In the genomic region with DNA sequence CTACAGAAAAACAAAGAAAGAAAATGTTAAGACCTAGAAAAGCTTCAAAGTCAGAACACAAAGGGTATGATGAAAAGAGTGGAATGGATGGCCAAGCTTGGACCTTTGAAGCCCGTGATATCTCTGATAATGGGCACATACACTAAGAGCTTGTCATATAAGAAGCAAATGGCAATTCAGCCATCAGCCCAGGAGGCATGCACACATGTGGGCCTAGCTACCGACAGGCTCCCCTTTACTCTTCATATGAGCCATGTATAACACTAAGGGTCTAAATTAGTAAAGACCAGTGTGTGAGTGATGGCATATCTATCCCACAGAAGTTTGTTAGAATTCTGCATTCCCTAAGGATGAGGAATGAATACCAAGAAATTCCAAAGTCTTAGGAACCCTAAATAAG, we compare ENCODE assay signal across 17 cellular contexts. TPM values are rescaled to one million over a fixed set of nuclear protein-coding genes. Genes with fewer than 3 reads are reported as not detected.
DNase-seq lines count a peak whose midpoint lies in the region; ATAC-seq and TF ChIP-seq lines count a peak whose summit lies in the region.
"Had no signal": no experiment of that assay in that cellular context is flagged by ENCODE, and none has a peak within 500 bp of the region (broad histone marks: within the 10 kb centered on the region; RNA-seq: fewer than 3 reads in every experiment).

No MANE protein-coding gene starts in this region.

- intact Hi-C loops in right cardiac atrium (cut with DNase I) = no loop called here

- H3K4me1 ChIP-seq in cardiac muscle cell (ENCODE audit: low read depth) (peaks cover 26% of the 10 kb centered on the region), right cardiac atrium (ENCODE audit: control insufficient read depth, insufficient read depth, low read length) (peaks cover 6% of the 10 kb centered on the region)

- DNase-seq in cardiac muscle cell (ENCODE audit: low read depth in 1 of 2, low spot score in 1 of 2) (no peak), right cardiac atrium (no peak), neural crest cell (ENCODE audit: low read depth, low spot score) (no peak)
- DNase-seq: 8988T; Calu3; CD4-positive, CD25-positive, alpha-beta regulatory T cell; DMS 273 treated with DMSO at 0.1 percent for 48 hours; EL; GOT3; H9; KG1 had no signal

- H3K9me3 ChIP-seq in cardiac muscle cell (ENCODE audit: low read depth) (no peaks in the 10 kb centered on the region), right cardiac atrium (ENCODE audit: control insufficient read depth, low read length) (no peaks in the 10 kb centered on the region)
- H3K9me3 ChIP-seq: BLaER1 treated with 17β-estradiol and CSF1 and Interleukin-3, amounts not matched to agents 10 nM and 100 nM had no signal

- no peaks in the 10 kb centered on the region for H3K27me3 Mint-ChIP-seq in neural crest cell (ENCODE audit: low read depth)
- H3K27me3 Mint-ChIP-seq: CD4-positive, CD25-positive, alpha-beta regulatory T cell; IgD-negative memory B cell had no signal

- peaks cover 5% of the 10 kb centered on the region for H3K36me3 Mint-ChIP-seq in neural crest cell (ENCODE audit: low read depth)

- ATAC-seq in right cardiac atrium (no peak), GM21423 (IDR thresholded peaks at IDR 0.05; ENCODE audit: unreplicated experiment) (no peak), HG03039 (IDR thresholded peaks at IDR 0.05; ENCODE audit: unreplicated experiment) (no peak), HG03521 (IDR thresholded peaks at IDR 0.05; ENCODE audit: unreplicated experiment) (no peak)

- H3K27me3 ChIP-seq in cardiac muscle cell = no peaks in the 10 kb centered on the region
- no peaks in the 10 kb centered on the region for H3K27me3 ChIP-seq in right cardiac atrium (ENCODE audit: control insufficient read depth, insufficient read depth)
- H3K27me3 ChIP-seq: BLaER1 treated with 17β-estradiol and CSF1 and Interleukin-3, amounts not matched to agents 10 nM and 100 nM had no signal

- H3K27ac ChIP-seq in cardiac muscle cell (peak overlapping the region; percentile 65), right cardiac atrium (ENCODE audit: low read length) (no peak overlapping the region), VCaP (peak overlapping the region; percentile 75; the same call in 1 of the 2 replicates)
- H3K27ac ChIP-seq: BLaER1 treated with 17β-estradiol and CSF1 and Interleukin-3, amounts not matched to agents 10 nM and 100 nM had no signal

- no peaks in the 10 kb centered on the region for H3K9me3 Mint-ChIP-seq in neural crest cell
- H3K9me3 Mint-ChIP-seq: CD4-positive, CD25-positive, alpha-beta regulatory T cell; H9; IgD-negative memory B cell had no signal

- no peak overlapping the region for H3K4me3 ChIP-seq in cardiac muscle cell
- no peak overlapping the region for H3K4me3 ChIP-seq in right cardiac atrium (ENCODE audit: low read length)
- H3K4me3 ChIP-seq: BLaER1 treated with 17β-estradiol and CSF1 and Interleukin-3, amounts not matched to agents 10 nM and 100 nM had no signal

- H3K36me3 ChIP-seq in cardiac muscle cell = peaks cover 22% of the 10 kb centered on the region

- TF ChIP-seq CTCF in cardiac muscle cell (IDR thresholded peaks at IDR 0.05; ENCODE audit: low read depth, low read length) (no peak), VCaP (conservative IDR thresholded peaks at IDR 0.05) (no peak), neural crest cell (conservative IDR thresholded peaks at IDR 0.05) (no peak)

- H3K4me3 Mint-ChIP-seq in neural crest cell = no peak overlapping the region
- H3K4me3 Mint-ChIP-seq: H9 had no signal

- peak overlapping the region; percentile 24 for H3K27ac Mint-ChIP-seq in neural crest cell (ENCODE audit: unreplicated experiment)
- H3K27ac Mint-ChIP-seq: IgD-negative memory B cell had no signal

- 84% methylated on average over 2 of the region's 2 CpGs for WGBS in right cardiac atrium

- H3K4me1 Mint-ChIP-seq in neural crest cell = no peaks in the 10 kb centered on the region

RNA-seq across cellular contexts. Expression of a gene that starts 20.1 kb away (rescaled TPM):
- total RNA-seq in cardiac muscle cell (335 and 376 TPM in 2 replicates), right cardiac atrium (100 to 1,000 TPM in 3 of 4 donors, 10 to 100 TPM in 1; 92.2 to 119 (median 111) TPM), neural crest cell (120 and 121 TPM in 2 replicates)
- polyA plus RNA-seq in cardiac muscle cell (252 and 280 TPM in 2 replicates), right cardiac atrium (119 TPM)

RNA-seq across cellular contexts. Expression of a gene that starts 22.7 kb away (rescaled TPM):
- total RNA-seq in cardiac muscle cell = 16.2 and 24.9 TPM in 2 replicates
- polyA plus RNA-seq in cardiac muscle cell = 6.7 and 10.9 TPM in 2 replicates
- 1 to 10 TPM; 6.8 to 9.1 (median 7.3) TPM for total RNA-seq in right cardiac atrium
- 3.8 TPM for polyA plus RNA-seq in right cardiac atrium
- 21.6 and 22.9 TPM in 2 replicates for total RNA-seq in neural crest cell

RNA-seq across cellular contexts. Expression of a gene that starts 43.2 kb away (rescaled TPM):
- total RNA-seq in cardiac muscle cell (15.1 and 18.2 TPM in 2 replicates), right cardiac atrium (10 to 100 TPM; 13.0 to 16.6 (median 15.6) TPM), neural crest cell (46.4 and 48.7 TPM in 2 replicates)
- polyA plus RNA-seq in cardiac muscle cell (7.6 and 7.8 TPM in 2 replicates), right cardiac atrium (9.3 TPM)
